In genomic region chr20:40393161-40393560, GRCh38 we compare ENCODE assay signal across 32 cellular contexts.
"Had no signal": no experiment of that assay in that cellular context is flagged by ENCODE, and none has a peak within 500 bp of the region (broad histone marks: within the 10 kb centered on the region; RNA-seq: fewer than 3 reads in every experiment).

No MANE protein-coding gene starts in this region.

- H3K27ac ChIP-seq: adrenal gland, body of pancreas, epithelial cell of prostate, esophagus squamous epithelium, gastroesophageal sphincter, WERI-Rb-1 had no signal

- H3K27me3 ChIP-seq: adrenal gland, body of pancreas, gastroesophageal sphincter had no signal

- H3K4me1 ChIP-seq: adrenal gland, body of pancreas, gastroesophageal sphincter had no signal

- ATAC-seq: activated CD4-positive, alpha-beta T cell treated with anti-CD3 and anti-CD28 coated beads for 36 hours; activated CD8-positive, alpha-beta T cell treated with anti-CD3 and anti-CD28 coated beads for 36 hours; activated naive CD8-positive, alpha-beta T cell treated with anti-CD3 and anti-CD28 coated beads, Interleukin-2, amount 50 U/mL, for 24 hours; activated T-cell treated with anti-CD3 and anti-CD28 coated beads, Interleukin-2, amount 50 U/mL, for 4 hours; activated T-helper 17 cell treated with anti-CD3 and anti-CD28 coated beads, Interleukin-2, amount 50 U/mL, for 72 hours; body of pancreas; effector memory CD8-positive, alpha-beta T cell; gastroesophageal sphincter; T-helper 17 cell had no signal

- DNase-seq: activated CD4-positive, alpha-beta T cell treated with anti-CD3 and anti-CD28 coated beads for 36 hours; activated CD4-positive, alpha-beta T cell treated with anti-CD3 and anti-CD28 coated beads, Interleukin-2, amount 50 U/mL, for 1 hour; activated CD4-positive, alpha-beta T cell treated with anti-CD3 and anti-CD28 coated beads, Interleukin-2, amount 50 U/mL, for 48 hours; activated CD4-positive, CD25-positive, alpha-beta regulatory T cell; activated CD4-positive, CD25-positive, alpha-beta regulatory T cell treated with anti-CD3 and anti-CD28 coated beads, Interleukin-2, amount 50 U/mL, for 72 hours; activated CD8-positive, alpha-beta memory T cell treated with anti-CD3 and anti-CD28 coated beads for 24 hours; activated CD8-positive, alpha-beta T cell treated with anti-CD3 and anti-CD28 coated beads for 36 hours; activated effector memory CD4-positive, alpha-beta T cell treated with Interleukin-2 at 50 U/mL for 16 hours; activated naive CD4-positive, alpha-beta T cell treated with anti-CD3 and anti-CD28 coated beads for 36 hours; activated naive CD8-positive, alpha-beta T cell treated with anti-CD3 and anti-CD28 coated beads for 36 hours; activated naive CD8-positive, alpha-beta T cell treated with anti-CD3 and anti-CD28 coated beads, Interleukin-2, amount 50 U/mL, for 24 hours; activated T-cell treated with anti-CD3 and anti-CD28 coated beads, Interleukin-2, amount 50 U/mL, for 4 hours; adrenal gland; amygdala; aorta; body of pancreas; caudate nucleus; cortex of kidney; dermis blood vessel endothelial cell; effector CD4-positive, alpha-beta T cell; effector memory CD8-positive, alpha-beta T cell; esophagus squamous epithelium; foreskin melanocyte; T-helper 1 cell; T-helper 17 cell; T1000; WERI-Rb-1 had no signal

- H3K4me3 ChIP-seq: adrenal gland, body of pancreas, esophagus squamous epithelium, gastroesophageal sphincter had no signal

- H3K4me3 Mint-ChIP-seq: activated CD4-positive, alpha-beta T cell treated with anti-CD3 and anti-CD28 coated beads for 36 hours; activated CD8-positive, alpha-beta T cell treated with anti-CD3 and anti-CD28 coated beads for 36 hours; activated naive CD4-positive, alpha-beta T cell treated with anti-CD3 and anti-CD28 coated beads for 36 hours; activated naive CD4-positive, alpha-beta T cell treated with anti-CD3 and anti-CD28 coated beads, Interleukin-2, amount 50 U/mL, for 24 hours; activated naive CD8-positive, alpha-beta T cell treated with anti-CD3 and anti-CD28 coated beads for 36 hours; activated naive CD8-positive, alpha-beta T cell treated with anti-CD3 and anti-CD28 coated beads, Interleukin-2, amount 50 U/mL, for 24 hours; activated T-cell treated with anti-CD3 and anti-CD28 coated beads, Interleukin-2, amount 50 U/mL, for 4 hours; activated T-helper 17 cell treated with anti-CD3 and anti-CD28 coated beads, Interleukin-2, amount 50 U/mL, for 72 hours; effector memory CD8-positive, alpha-beta T cell; T-helper 17 cell; T-helper 2 cell treated with Interferon-gamma antibody and Interleukin-4, amounts not matched to agents 5 μg/mL and 100 μg/mL, for 36 hours had no signal

- H3K27ac Mint-ChIP-seq: activated CD4-positive, alpha-beta T cell treated with anti-CD3 and anti-CD28 coated beads for 36 hours; activated CD8-positive, alpha-beta T cell treated with anti-CD3 and anti-CD28 coated beads for 36 hours; activated naive CD4-positive, alpha-beta T cell treated with anti-CD3 and anti-CD28 coated beads for 36 hours; activated naive CD4-positive, alpha-beta T cell treated with anti-CD3 and anti-CD28 coated beads, Interleukin-2, amount 50 U/mL, for 24 hours; activated naive CD8-positive, alpha-beta T cell treated with anti-CD3 and anti-CD28 coated beads for 36 hours; activated naive CD8-positive, alpha-beta T cell treated with anti-CD3 and anti-CD28 coated beads, Interleukin-2, amount 50 U/mL, for 24 hours; activated T-helper 17 cell treated with anti-CD3 and anti-CD28 coated beads, Interleukin-2, amount 50 U/mL, for 72 hours; effector memory CD8-positive, alpha-beta T cell; T-helper 17 cell; T-helper 2 cell treated with Interferon-gamma antibody and Interleukin-4, amounts not matched to agents 5 μg/mL and 100 μg/mL, for 36 hours had no signal

- H3K27me3 Mint-ChIP-seq: activated CD4-positive, alpha-beta T cell treated with anti-CD3 and anti-CD28 coated beads for 36 hours; activated naive CD4-positive, alpha-beta T cell treated with anti-CD3 and anti-CD28 coated beads, Interleukin-2, amount 50 U/mL, for 24 hours; activated naive CD8-positive, alpha-beta T cell treated with anti-CD3 and anti-CD28 coated beads, Interleukin-2, amount 50 U/mL, for 24 hours; activated T-helper 17 cell treated with anti-CD3 and anti-CD28 coated beads, Interleukin-2, amount 50 U/mL, for 72 hours; effector memory CD8-positive, alpha-beta T cell; T-helper 17 cell had no signal

- H3K9me3 Mint-ChIP-seq: activated CD8-positive, alpha-beta T cell treated with anti-CD3 and anti-CD28 coated beads for 36 hours; activated naive CD4-positive, alpha-beta T cell treated with anti-CD3 and anti-CD28 coated beads for 36 hours; activated naive CD4-positive, alpha-beta T cell treated with anti-CD3 and anti-CD28 coated beads, Interleukin-2, amount 50 U/mL, for 24 hours; activated naive CD8-positive, alpha-beta T cell treated with anti-CD3 and anti-CD28 coated beads for 36 hours; T-helper 2 cell treated with Interferon-gamma antibody and Interleukin-4, amounts not matched to agents 5 μg/mL and 100 μg/mL, for 36 hours had no signal

- H3K4me1 Mint-ChIP-seq: activated CD4-positive, alpha-beta T cell treated with anti-CD3 and anti-CD28 coated beads for 36 hours; activated naive CD4-positive, alpha-beta T cell treated with anti-CD3 and anti-CD28 coated beads, Interleukin-2, amount 50 U/mL, for 24 hours; activated naive CD8-positive, alpha-beta T cell treated with anti-CD3 and anti-CD28 coated beads for 36 hours; activated naive CD8-positive, alpha-beta T cell treated with anti-CD3 and anti-CD28 coated beads, Interleukin-2, amount 50 U/mL, for 24 hours; activated T-helper 17 cell treated with anti-CD3 and anti-CD28 coated beads, Interleukin-2, amount 50 U/mL, for 72 hours; T-helper 17 cell had no signal

- H3K9me3 ChIP-seq: adrenal gland, body of pancreas, esophagus squamous epithelium, gastroesophageal sphincter had no signal

- H3K36me3 ChIP-seq: adrenal gland, esophagus squamous epithelium, gastroesophageal sphincter, WERI-Rb-1 had no signal

- H3K36me3 Mint-ChIP-seq: activated naive CD4-positive, alpha-beta T cell treated with anti-CD3 and anti-CD28 coated beads, Interleukin-2, amount 50 U/mL, for 24 hours; activated naive CD8-positive, alpha-beta T cell treated with anti-CD3 and anti-CD28 coated beads for 36 hours had no signal
